Comparison of ENCODE assay signal across 21 cellular contexts in genomic region chr12:124831590-124831989, GRCh38. TPM values are rescaled to one million over a fixed set of nuclear protein-coding genes. Genes with fewer than 3 reads are reported as not detected.
A peak's percentile ranks its signal among the peaks of the same experiment; 100 is the strongest.
DNase-seq lines count a peak whose midpoint lies in the region; ATAC-seq and TF ChIP-seq lines count a peak whose summit lies in the region.
"Had no signal": no experiment of that assay in that cellular context is flagged by ENCODE, and none has a peak within 500 bp of the region (broad histone marks: within the 10 kb centered on the region; RNA-seq: fewer than 3 reads in every experiment).

No MANE protein-coding gene starts in this region.

- H3K79me1 ChIP-seq in mesendoderm (ENCODE audit: low read length): peaks cover 23% of the 10 kb centered on the region

- H3K27me3 ChIP-seq in endodermal cell (ENCODE audit: control insufficient read depth, insufficient read depth, low read length, poor library complexity, severe bottlenecking) (no peaks in the 10 kb centered on the region), mesendoderm (ENCODE audit: insufficient read depth, low read length, poor library complexity) (no peaks in the 10 kb centered on the region), Peyer's patch (no peaks in the 10 kb centered on the region)
- H3K27me3 ChIP-seq: BLaER1 treated with 17β-estradiol and CSF1 and Interleukin-3, amounts not matched to agents 10 nM and 100 nM had no signal

- TF ChIP-seq CTCF in endodermal cell (conservative IDR thresholded peaks at IDR 0.05): no peak
- TF ChIP-seq CTCF in Peyer's patch (IDR thresholded peaks at IDR 0.05): no peak

- no peak overlapping the region for H3K27ac ChIP-seq in endodermal cell (ENCODE audit: low read depth, low read length)
- no peak overlapping the region for H3K27ac ChIP-seq in mesendoderm (ENCODE audit: low read depth, low read length)
- no peak overlapping the region for H3K27ac ChIP-seq in Peyer's patch
- H3K27ac ChIP-seq: BLaER1 treated with 17β-estradiol and CSF1 and Interleukin-3, amounts not matched to agents 10 nM and 100 nM had no signal

- no peak overlapping the region for H4K5ac ChIP-seq in mesendoderm (ENCODE audit: low read length)

- no peaks in the 10 kb centered on the region for H3K27me3 Mint-ChIP-seq in endodermal cell (ENCODE audit: insufficient read depth)
- H3K27me3 Mint-ChIP-seq: CD4-positive, alpha-beta memory T cell had no signal

- DNase-seq in Right ventricle myocardium inferior (ENCODE audit: missing footprints) (peak; percentile 39), left ventricle myocardium superior (no peak), endodermal cell (peak; percentile 53), mesendoderm (no peak), D341Med (ENCODE audit: low spot score) (no peak), Peyer's patch (no peak), OCI-M1 (lab: John Stamatoyannopoulos, UW) (no peak)
- DNase-seq: 8988T; CD4-positive, alpha-beta memory T cell; GDM1; KBM-7; MM.1S; NCI-H1048; NCI-H1417 treated with DMSO at 0.1 percent for 48 hours; NCI-H187; NCI-H446; NCI-H526; PC-3 had no signal

- H3K4me3 Mint-ChIP-seq in endodermal cell: no peak overlapping the region
- H3K4me3 Mint-ChIP-seq: CD4-positive, alpha-beta memory T cell had no signal

- H3K4me1 ChIP-seq in endodermal cell (ENCODE audit: control insufficient read depth, insufficient read depth, low read length) (peaks cover 19% of the 10 kb centered on the region), mesendoderm (ENCODE audit: control insufficient read depth, low read depth, low read length) (peaks cover 13% of the 10 kb centered on the region), Peyer's patch (peaks cover 0 to 27% (median 0%) of the 10 kb centered on the region in 4 donors)

- H3K4me3 ChIP-seq in endodermal cell (ENCODE audit: low read length) (no peak overlapping the region), mesendoderm (ENCODE audit: low read length) (no peak overlapping the region), Peyer's patch (no peak overlapping the region)
- H3K4me3 ChIP-seq: BLaER1 treated with 17β-estradiol and CSF1 and Interleukin-3, amounts not matched to agents 10 nM and 100 nM had no signal

- H3K36me3 ChIP-seq in endodermal cell (ENCODE audit: control insufficient read depth, insufficient read depth, low read length) (no peaks in the 10 kb centered on the region), mesendoderm (ENCODE audit: control insufficient read depth, insufficient read depth, low read length) (no peaks in the 10 kb centered on the region), Peyer's patch (no peaks in the 10 kb centered on the region)

- H3K9me3 Mint-ChIP-seq in endodermal cell: peaks cover 10% of the 10 kb centered on the region

- H3K9me3 ChIP-seq in endodermal cell (ENCODE audit: control insufficient read depth, low read length) (peaks cover 10% of the 10 kb centered on the region), Peyer's patch (no peaks in the 10 kb centered on the region)

- H2AK5ac ChIP-seq in mesendoderm (ENCODE audit: low read length): no peak overlapping the region

- no peak for TF ChIP-seq POLR2A in Peyer's patch (IDR thresholded peaks at IDR 0.05)

- ATAC-seq in Right ventricle myocardium inferior: no peak
- no peak for ATAC-seq in left ventricle myocardium superior
- no peak for ATAC-seq in GM21619 (IDR thresholded peaks at IDR 0.05; ENCODE audit: unreplicated experiment)
- ATAC-seq: PC-3, SK-N-SH treated with all-trans-retinoic acid at 6 μM for 48 hours had no signal

- intact Hi-C loops in Right ventricle myocardium inferior (cut with DNase I) (no loop called here), left ventricle myocardium superior (cut with micrococcal nuclease) (no loop called here)

- H3K27ac Mint-ChIP-seq in endodermal cell: peak overlapping the region; percentile 18
- H3K27ac Mint-ChIP-seq: CD4-positive, alpha-beta memory T cell had no signal

- H3K79me2 ChIP-seq in mesendoderm (ENCODE audit: control insufficient read depth, insufficient read depth, low read length): peaks cover 2% of the 10 kb centered on the region

- no peak overlapping the region for H2BK5ac ChIP-seq in mesendoderm (ENCODE audit: low read length)

- 90 to 94% methylated on average over 8 of the region's 8 CpGs for WGBS in endodermal cell (ENCODE audit: insufficient coverage in 1 of 2, insufficient read length in 1 of 2), 2 experiments
- no CpG with 5 or more reads among the region's 8 CpGs for WGBS in mesendoderm (ENCODE audit: extremely low coverage, insufficient coverage, low lambda C conversion rate)

- no peak overlapping the region for H2BK15ac ChIP-seq in mesendoderm (replicated peaks; ENCODE audit: low read depth)

- peak overlapping the region; percentile 6 for H3K56ac ChIP-seq in mesendoderm (ENCODE audit: low read length)

- H3K4me2 ChIP-seq in mesendoderm (ENCODE audit: low read length): no peak overlapping the region
- H3K4me2 ChIP-seq: BLaER1 treated with 17β-estradiol and CSF1 and Interleukin-3, amounts not matched to agents 10 nM and 100 nM had no signal

- no peak overlapping the region for H2BK120ac ChIP-seq in mesendoderm (ENCODE audit: low read depth, low read length)

- H3K4me1 Mint-ChIP-seq in endodermal cell: peaks cover 35% of the 10 kb centered on the region
- H3K4me1 Mint-ChIP-seq: CD4-positive, alpha-beta memory T cell had no signal

- no peak overlapping the region for H3K9ac ChIP-seq in endodermal cell (ENCODE audit: extremely low read depth, low read length, poor library complexity, severe bottlenecking)
- H3K9ac ChIP-seq in mesendoderm (ENCODE audit: low read length): no peak overlapping the region
- H3K9ac ChIP-seq: BLaER1 treated with 17β-estradiol and CSF1 and Interleukin-3, amounts not matched to agents 10 nM and 100 nM had no signal

- no peak overlapping the region for H3K23ac ChIP-seq in mesendoderm (ENCODE audit: low read length)

- H3K18ac ChIP-seq in mesendoderm (ENCODE audit: low read length): no peak overlapping the region

- no peak overlapping the region for H3K4ac ChIP-seq in mesendoderm (ENCODE audit: low read depth, low read length)

- H3K36me3 Mint-ChIP-seq in endodermal cell (ENCODE audit: low read depth): peaks cover 8% of the 10 kb centered on the region
- H3K36me3 Mint-ChIP-seq: CD4-positive, alpha-beta memory T cell had no signal

- H4K8ac ChIP-seq in mesendoderm (ENCODE audit: low read depth, low read length): no peak overlapping the region

RNA-seq across cellular contexts. Expression of gene SCARB1, which starts 32.1 kb away (rescaled TPM):
- total RNA-seq in Right ventricle myocardium inferior: 14.1 TPM
- total RNA-seq in left ventricle myocardium superior: 12.0 TPM
- 10 to 100 TPM; 33.0 to 36.2 TPM for total RNA-seq in endodermal cell
- polyA plus RNA-seq in endodermal cell (2013, experiment 1 of 2): 26.1 TPM
- polyA plus RNA-seq in endodermal cell (2013, experiment 2 of 2): 30.2 TPM
- 55.4 TPM for polyA plus RNA-seq in mesendoderm (2013, experiment 1 of 2)
- 56.4 TPM for polyA plus RNA-seq in mesendoderm (2013, experiment 2 of 2)
- total RNA-seq in Peyer's patch: 100 to 1,000 TPM in 1 of 4 donors, 10 to 100 TPM in 3; 14.9 to 214 (median 64.6) TPM

Comparison
In these comparisons a context has a peak if more than half of its experiments do, and no peak if none do; other contexts are left out.
1. DNase-seq: peak in Right ventricle myocardium inferior (single experiment) and endodermal cell (single experiment); none in left ventricle myocardium superior (single experiment), mesendoderm (single experiment), D341Med (single experiment), Peyer's patch (0 of 3) and OCI-M1 (single experiment).